Comparison of ENCODE assay signal across 9 cellular contexts in the genomic region with DNA sequence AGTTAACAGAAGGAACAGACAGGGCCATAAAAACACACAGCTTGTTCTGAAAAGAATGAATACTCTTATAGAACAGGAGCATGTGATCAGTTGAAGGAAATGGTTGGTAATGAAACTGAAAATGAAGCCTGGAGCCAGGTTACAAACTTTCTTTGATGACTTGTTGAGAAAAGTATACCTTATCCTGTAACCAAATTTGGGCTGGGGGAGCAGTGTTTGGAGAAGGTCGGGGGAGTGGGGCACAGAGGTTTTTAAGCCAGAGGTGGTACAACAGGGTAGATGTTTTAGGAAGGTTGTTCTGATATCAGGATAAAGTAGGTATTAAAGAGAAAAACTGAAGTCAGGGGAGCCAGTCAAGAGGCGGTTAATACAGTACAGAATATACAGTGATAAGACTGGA. TPM values are rescaled to one million over a fixed set of nuclear protein-coding genes. Genes with fewer than 3 reads are reported as not detected.
A peak's percentile ranks its signal among the peaks of the same experiment; 100 is the strongest.
DNase-seq lines count a peak whose midpoint lies in the region; ATAC-seq, FAIRE-seq and TF ChIP-seq lines count a peak whose summit lies in the region.
"Had no signal": no experiment of that assay in that cellular context is flagged by ENCODE, and none has a peak within 500 bp of the region (broad histone marks: within the 10 kb centered on the region; RNA-seq: fewer than 3 reads in every experiment).

No MANE protein-coding gene starts in this region.

- no peak for FAIRE-seq in pancreas (lab: Jason Lieb, UNC)

- no peaks in the 10 kb centered on the region for H3K27me3 Mint-ChIP-seq in activated T-cell treated with anti-CD3 and anti-CD28 coated beads, Interleukin-2, amount 50 U/mL, for 24 hours
- no peaks in the 10 kb centered on the region for H3K27me3 Mint-ChIP-seq in natural killer cell treated with Interleukin-12 subunit alpha and Interleukin-12 subunit beta and Interleukin-15 and Interleukin-18, amount 100 ng/mL, for 72 hours

- H3K4me1 ChIP-seq in tibial artery (peaks cover 0 to 4% (median 0%) of the 10 kb centered on the region in 4 donors), pancreas (peaks cover 0 to 9% (median 9%) of the 10 kb centered on the region in 3 donors)

- intact Hi-C loops in tibial artery (cut with DNase I; ENCODE audit: low total_unique reads) (no loop called here), pancreas (cut with DNase I) (no loop called here)

- H3K4me1 Mint-ChIP-seq in activated T-cell treated with anti-CD3 and anti-CD28 coated beads, Interleukin-2, amount 50 U/mL, for 24 hours (ENCODE audit: low read depth) = peaks cover 37% of the 10 kb centered on the region
- H3K4me1 Mint-ChIP-seq in natural killer cell treated with Interleukin-12 subunit alpha and Interleukin-12 subunit beta and Interleukin-15 and Interleukin-18, amount 100 ng/mL, for 72 hours (ENCODE audit: low read depth in 2 of 2) = peaks cover 23 to 24% of the 10 kb centered on the region in 2 donors

- peak overlapping the region; percentile 83 for H3K27ac Mint-ChIP-seq in activated T-cell treated with anti-CD3 and anti-CD28 coated beads, Interleukin-2, amount 50 U/mL, for 24 hours
- peak overlapping the region; percentile 91 to 93 for H3K27ac Mint-ChIP-seq in natural killer cell treated with Interleukin-12 subunit alpha and Interleukin-12 subunit beta and Interleukin-15 and Interleukin-18, amount 100 ng/mL, for 72 hours

- H3K4me3 Mint-ChIP-seq in activated T-cell treated with anti-CD3 and anti-CD28 coated beads, Interleukin-2, amount 50 U/mL, for 24 hours = peak overlapping the region; percentile 13
- peak overlapping the region; percentile 74 for H3K4me3 Mint-ChIP-seq in natural killer cell treated with Interleukin-12 subunit alpha and Interleukin-12 subunit beta and Interleukin-15 and Interleukin-18, amount 100 ng/mL, for 72 hours

- DNase-seq in activated T-cell treated with anti-CD3 and anti-CD28 coated beads, Interleukin-2, amount 50 U/mL, for 24 hours = no peak
- no peak for DNase-seq in activated T-cell treated with anti-CD3 and anti-CD28 coated beads, Interleukin-2, amount 50 U/mL, for 1 hour
- no peak for DNase-seq in natural killer cell treated with Interleukin-12 subunit alpha and Interleukin-12 subunit beta and Interleukin-15 and Interleukin-18, amount 100 ng/mL, for 72 hours (ENCODE audit: low spot score)
- DNase-seq in tibial artery (no peak), pancreas (no peak), H7 (no peak)
- DNase-seq: NCI-H1048 had no signal

- H3K9me3 ChIP-seq in tibial artery (no peaks in the 10 kb centered on the region), pancreas (no peaks in the 10 kb centered on the region)

- H3K4me3 ChIP-seq in tibial artery (no peak overlapping the region), pancreas (no peak overlapping the region), H7 (ENCODE audit: insufficient read depth, low read depth, low read length) (no peak overlapping the region)

- no peaks in the 10 kb centered on the region for H3K9me3 Mint-ChIP-seq in activated T-cell treated with anti-CD3 and anti-CD28 coated beads, Interleukin-2, amount 50 U/mL, for 24 hours
- H3K9me3 Mint-ChIP-seq in natural killer cell treated with Interleukin-12 subunit alpha and Interleukin-12 subunit beta and Interleukin-15 and Interleukin-18, amount 100 ng/mL, for 72 hours = no peaks in the 10 kb centered on the region

- ATAC-seq in HG02588 (IDR thresholded peaks at IDR 0.05; ENCODE audit: unreplicated experiment) (peak; percentile 91), HG03558 (IDR thresholded peaks at IDR 0.05; ENCODE audit: extremely low read depth, unreplicated experiment) (peak; percentile 79), pancreas (no peak)
- ATAC-seq in natural killer cell treated with Interleukin-12 subunit alpha and Interleukin-12 subunit beta and Interleukin-15 and Interleukin-18, amount 100 ng/mL, for 72 hours = peak; percentile 70 to 85

- TF ChIP-seq CTCF in tibial artery (IDR thresholded peaks at IDR 0.05) (no peak), pancreas (IDR thresholded peaks at IDR 0.05) (no peak)

- peaks cover 80% of the 10 kb centered on the region for H3K36me3 Mint-ChIP-seq in activated T-cell treated with anti-CD3 and anti-CD28 coated beads, Interleukin-2, amount 50 U/mL, for 24 hours (ENCODE audit: low read depth)
- H3K36me3 Mint-ChIP-seq in natural killer cell treated with Interleukin-12 subunit alpha and Interleukin-12 subunit beta and Interleukin-15 and Interleukin-18, amount 100 ng/mL, for 72 hours = peaks cover 29% of the 10 kb centered on the region

- H3K27ac ChIP-seq in tibial artery (no peak overlapping the region), pancreas (no peak overlapping the region)

- H3K36me3 ChIP-seq in tibial artery (peaks cover 33 to 52% (median 34%) of the 10 kb centered on the region in 3 donors), pancreas (peaks cover 0 to 15% (median 0%) of the 10 kb centered on the region in 3 donors), H7 (replicated peaks; ENCODE audit: control insufficient read depth, insufficient read depth, low read length) (no peaks in the 10 kb centered on the region; the same call in none of the 2 replicates)

- no peaks in the 10 kb centered on the region for H3K27me3 ChIP-seq in tibial artery
- no peaks in the 10 kb centered on the region for H3K27me3 ChIP-seq in pancreas
- no peaks in the 10 kb centered on the region for H3K27me3 ChIP-seq in H7 (ENCODE audit: control insufficient read depth, insufficient read depth, low read length)

- WGBS in pancreas, 2 donors = 45 to 49% methylated on average over 2 of the region's 2 CpGs

RNA-seq across cellular contexts. Expression of a gene that starts 8.2 kb away (rescaled TPM):
- total RNA-seq in natural killer cell treated with Interleukin-12 subunit alpha and Interleukin-12 subunit beta and Interleukin-15 and Interleukin-18, amount 100 ng/mL, for 72 hours = 10 to 100 TPM; 50.6 to 55.9 TPM
- total RNA-seq in pancreas = 10 to 100 TPM; 11.1 to 25.5 (median 17.9) TPM
- 10 to 100 TPM; 10.5 to 15.4 TPM for polyA plus RNA-seq in pancreas
- 28.2 and 40.3 TPM in 2 replicates for total RNA-seq in H7 (2014; rRNA removed; shearing (Covaris generic))

RNA-seq across cellular contexts. Expression of a gene that starts 8.3 kb away (rescaled TPM):
- 10 to 100 TPM; 67.3 to 83.3 TPM for total RNA-seq in natural killer cell treated with Interleukin-12 subunit alpha and Interleukin-12 subunit beta and Interleukin-15 and Interleukin-18, amount 100 ng/mL, for 72 hours
- 10 to 100 TPM in 3 of 6 donors, 1 to 10 TPM in 3; 6.0 to 17.1 (median 9.6) TPM for total RNA-seq in pancreas
- 1 to 10 TPM; 4.8 to 7.5 TPM for polyA plus RNA-seq in pancreas
- 39.6 and 52.7 TPM in 2 replicates for total RNA-seq in H7 (2014; rRNA removed; shearing (Covaris generic))

RNA-seq across cellular contexts. Expression of a gene that starts 16.3 kb away (rescaled TPM):
- total RNA-seq in natural killer cell treated with Interleukin-12 subunit alpha and Interleukin-12 subunit beta and Interleukin-15 and Interleukin-18, amount 100 ng/mL, for 72 hours = under 1 TPM in 1 of 2 donors, not detected in 1; 0.61 TPM
- total RNA-seq in pancreas = 10 to 100 TPM; 11.7 to 31.0 (median 28.3) TPM
- 10 to 100 TPM; 12.1 to 13.4 TPM for polyA plus RNA-seq in pancreas
- not detected in 2 replicates for total RNA-seq in H7 (2014; rRNA removed; shearing (Covaris generic))

Comparison
In these comparisons a context has a peak if more than half of its experiments do, and no peak if none do; other contexts are left out.
1. ATAC-seq: peak in HG02588 (single experiment), HG03558 (single experiment) and natural killer cell treated with Interleukin-12 subunit alpha and Interleukin-12 subunit beta and Interleukin-15 and Interleukin-18, amount 100 ng/mL, for 72 hours (2 of 2); none in pancreas (0 of 4).
2. RNA of a gene that starts 16.3 kb away (total RNA-seq): 11.7 to 31.0 TPM in pancreas; 0.61 TPM in natural killer cell treated with Interleukin-12 subunit alpha and Interleukin-12 subunit beta and Interleukin-15 and Interleukin-18, amount 100 ng/mL, for 72 hours and not detected in H7; every median in the first group is over 4 times any median in the second.